In the genomic region with DNA sequence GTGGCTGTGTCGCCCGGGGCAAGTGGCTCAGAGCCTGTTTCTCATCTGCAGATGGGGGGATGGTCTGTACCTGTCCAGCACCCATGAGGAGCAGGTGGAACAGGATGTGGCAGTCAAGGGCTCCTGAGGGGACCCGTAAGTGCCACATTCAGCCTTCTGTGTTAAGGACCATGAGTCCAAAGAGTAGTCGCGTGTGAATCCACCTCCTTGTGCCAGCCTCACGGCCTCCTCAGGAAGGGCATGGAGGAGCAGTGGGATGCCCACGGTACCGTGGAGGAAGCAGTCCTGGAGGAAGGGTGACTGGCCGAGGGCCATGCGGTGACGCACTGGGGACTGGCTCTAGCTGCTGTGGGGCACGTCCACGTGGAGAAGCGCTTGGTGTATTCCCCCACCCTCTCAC, we compare ENCODE assay signal across 25 cellular contexts.
A peak's percentile ranks its signal among the peaks of the same experiment; 100 is the strongest.
DNase-seq lines count a peak whose midpoint lies in the region; ATAC-seq and TF ChIP-seq lines count a peak whose summit lies in the region.
"Had no signal": no experiment of that assay in that cellular context is flagged by ENCODE, and none has a peak within 500 bp of the region (broad histone marks: within the 10 kb centered on the region; RNA-seq: fewer than 3 reads in every experiment).

No MANE protein-coding gene starts in this region.

- no peak for TF ChIP-seq CTCF in activated CD8-positive, alpha-beta T cell treated with anti-CD3 and anti-CD28 coated beads for 36 hours (IDR thresholded peaks at IDR 0.05)
- TF ChIP-seq CTCF in left lung (IDR thresholded peaks at IDR 0.05) (no peak), thyroid gland (IDR thresholded peaks at IDR 0.05) (no peak), esophagus muscularis mucosa (IDR thresholded peaks at IDR 0.05) (no peak), osteoblast (IDR thresholded peaks at IDR 0.05; ENCODE audit: extremely low read depth, low read depth, low read length) (no peak)

- intact Hi-C loops in activated CD8-positive, alpha-beta T cell treated with anti-CD3 and anti-CD28 coated beads for 36 hours (cut with micrococcal nuclease), result no loop called here
- intact Hi-C loops in left lung (cut with DNase I) (no loop called here), thyroid gland (cut with DNase I) (no loop called here), esophagus muscularis mucosa (cut with DNase I) (no loop called here)

- H3K27ac ChIP-seq in left lung, result peak overlapping the region; percentile 48 to 68
- H3K27ac ChIP-seq in thyroid gland, result no peak overlapping the region
- H3K27ac ChIP-seq in esophagus muscularis mucosa (replicated peaks in 1 of 4), result no peak overlapping the region
- H3K27ac ChIP-seq in osteoblast (ENCODE audit: low read depth, low read length), result no peak overlapping the region
- H3K27ac ChIP-seq: tibial nerve had no signal

- H3K4me2 ChIP-seq in osteoblast (ENCODE audit: insufficient read depth, low read length), result no peak overlapping the region
- H3K4me2 ChIP-seq: SK-N-SH had no signal

- H3K4me3 ChIP-seq in left lung (no peak overlapping the region), thyroid gland (replicated peaks in 1 of 3) (no peak overlapping the region), esophagus muscularis mucosa (no peak overlapping the region), osteoblast (ENCODE audit: insufficient read depth, low read length) (no peak overlapping the region)
- H3K4me3 ChIP-seq: heart right ventricle, stomach, tibial nerve had no signal

- H3K36me3 Mint-ChIP-seq in activated CD8-positive, alpha-beta T cell treated with anti-CD3 and anti-CD28 coated beads for 36 hours (ENCODE audit: low read depth), result peaks cover 9% of the 10 kb centered on the region
- H3K36me3 Mint-ChIP-seq in activated CD8-positive, alpha-beta T cell treated with anti-CD3 and anti-CD28 coated beads, Interleukin-2, amount 10 ng/mL, durations not matched to agents 7 days and 5 days (ENCODE audit: low read depth), result peaks cover 2% of the 10 kb centered on the region

- WGBS in thyroid gland, 2 donors, result 69 to 72% methylated on average over 10 to 11 of the region's 14 CpGs
- WGBS in esophagus muscularis mucosa, result 88% methylated on average over 6 of the region's 14 CpGs

- H3K27ac Mint-ChIP-seq in activated CD8-positive, alpha-beta T cell treated with anti-CD3 and anti-CD28 coated beads for 36 hours, result peak overlapping the region; percentile 49
- no peak overlapping the region for H3K27ac Mint-ChIP-seq in activated CD8-positive, alpha-beta T cell treated with anti-CD3 and anti-CD28 coated beads, Interleukin-2, amount 10 ng/mL, durations not matched to agents 7 days and 5 days

- POLR2A ChIA-PET in activated CD8-positive, alpha-beta T cell treated with anti-CD3 and anti-CD28 coated beads for 36 hours (lab: Charles Lee), result no interaction called here
- POLR2A ChIA-PET in activated CD8-positive, alpha-beta T cell treated with anti-CD3 and anti-CD28 coated beads, Interleukin-2, amount 10 ng/mL, durations not matched to agents 7 days and 5 days (lab: Charles Lee), result no interaction called here

- no peak for TF ChIP-seq EP300 in esophagus muscularis mucosa (IDR thresholded peaks at IDR 0.05)

- H3K9me3 ChIP-seq in left lung (no peaks in the 10 kb centered on the region), thyroid gland (no peaks in the 10 kb centered on the region), esophagus muscularis mucosa (no peaks in the 10 kb centered on the region), osteoblast (ENCODE audit: low read depth, low read length) (no peaks in the 10 kb centered on the region)
- H3K9me3 ChIP-seq: heart right ventricle, SK-N-SH, stomach, tibial nerve had no signal

- H3K36me3 ChIP-seq in left lung, result no peaks in the 10 kb centered on the region
- no peaks in the 10 kb centered on the region for H3K36me3 ChIP-seq in thyroid gland
- H3K36me3 ChIP-seq in esophagus muscularis mucosa, result no peaks in the 10 kb centered on the region
- H3K36me3 ChIP-seq in osteoblast (ENCODE audit: insufficient read depth, low read length), result peaks cover 6% of the 10 kb centered on the region
- H3K36me3 ChIP-seq: heart right ventricle, tibial nerve had no signal

- peaks cover 49 to 96% of the 10 kb centered on the region in 2 donors for H3K4me1 ChIP-seq in left lung
- H3K4me1 ChIP-seq in thyroid gland, result peaks cover 13 to 49% of the 10 kb centered on the region in 2 donors
- peaks cover 28 to 46% (median 34%) of the 10 kb centered on the region in 4 donors for H3K4me1 ChIP-seq in esophagus muscularis mucosa
- peaks cover 32% of the 10 kb centered on the region for H3K4me1 ChIP-seq in osteoblast (ENCODE audit: insufficient read depth, low read length)

- TF ChIP-seq POLR2A in thyroid gland (IDR thresholded peaks at IDR 0.05) (no peak), esophagus muscularis mucosa (IDR thresholded peaks at IDR 0.05; ENCODE audit: low read depth) (no peak)

- H3K4me1 Mint-ChIP-seq in activated CD8-positive, alpha-beta T cell treated with anti-CD3 and anti-CD28 coated beads for 36 hours (ENCODE audit: low read depth), result peaks cover 82% of the 10 kb centered on the region
- peaks cover 40% of the 10 kb centered on the region for H3K4me1 Mint-ChIP-seq in activated CD8-positive, alpha-beta T cell treated with anti-CD3 and anti-CD28 coated beads, Interleukin-2, amount 10 ng/mL, durations not matched to agents 7 days and 5 days (ENCODE audit: low read depth)

- H3K79me2 ChIP-seq in osteoblast (ENCODE audit: insufficient read depth, low read length), result peaks cover 89% of the 10 kb centered on the region

- no peak for ATAC-seq in activated CD8-positive, alpha-beta T cell treated with anti-CD3 and anti-CD28 coated beads for 36 hours
- ATAC-seq in activated CD8-positive, alpha-beta T cell treated with anti-CD3 and anti-CD28 coated beads, Interleukin-2, amount 10 ng/mL, durations not matched to agents 7 days and 5 days, result no peak
- peak; percentile 77 for ATAC-seq in left lung

- no peaks in the 10 kb centered on the region for H3K9me3 Mint-ChIP-seq in activated CD8-positive, alpha-beta T cell treated with anti-CD3 and anti-CD28 coated beads for 36 hours
- H3K9me3 Mint-ChIP-seq in activated CD8-positive, alpha-beta T cell treated with anti-CD3 and anti-CD28 coated beads, Interleukin-2, amount 10 ng/mL, durations not matched to agents 7 days and 5 days (ENCODE audit: insufficient read depth), result no peaks in the 10 kb centered on the region
- H3K9me3 Mint-ChIP-seq: activated T-cell treated with anti-CD3 and anti-CD28 coated beads, Interleukin-2, amount 50 U/mL, for 24 hours; IgD-negative memory B cell had no signal

- no peaks in the 10 kb centered on the region for H3K27me3 ChIP-seq in left lung
- H3K27me3 ChIP-seq in thyroid gland, result no peaks in the 10 kb centered on the region
- H3K27me3 ChIP-seq in esophagus muscularis mucosa, result no peaks in the 10 kb centered on the region
- H3K27me3 ChIP-seq in osteoblast (ENCODE audit: insufficient read depth, low read length), result no peaks in the 10 kb centered on the region
- H3K27me3 ChIP-seq: heart right ventricle, stomach, tibial nerve had no signal

- H3K27me3 Mint-ChIP-seq in activated CD8-positive, alpha-beta T cell treated with anti-CD3 and anti-CD28 coated beads for 36 hours, result no peaks in the 10 kb centered on the region
- no peaks in the 10 kb centered on the region for H3K27me3 Mint-ChIP-seq in activated CD8-positive, alpha-beta T cell treated with anti-CD3 and anti-CD28 coated beads, Interleukin-2, amount 10 ng/mL, durations not matched to agents 7 days and 5 days (ENCODE audit: low read depth)
- H3K27me3 Mint-ChIP-seq: activated T-cell treated with anti-CD3 and anti-CD28 coated beads, Interleukin-2, amount 50 U/mL, for 24 hours; IgD-negative memory B cell had no signal

- no peak overlapping the region for H2AFZ ChIP-seq in osteoblast (ENCODE audit: low read length)

- peaks cover 63% of the 10 kb centered on the region for H4K20me1 ChIP-seq in osteoblast (ENCODE audit: insufficient read depth, low read length)

- CTCF ChIA-PET in activated CD8-positive, alpha-beta T cell treated with anti-CD3 and anti-CD28 coated beads for 36 hours (lab: Charles Lee), result interaction anchor here (1.0 kb wide), 1 partner anchor 22 kb away, joined by 4 read pairs; no protein-coding TSS in a partner anchor
- CTCF ChIA-PET in activated CD8-positive, alpha-beta T cell treated with anti-CD3 and anti-CD28 coated beads, Interleukin-2, amount 10 ng/mL, durations not matched to agents 7 days and 5 days (lab: Charles Lee), result no interaction called here

- H3K4me3 Mint-ChIP-seq in activated CD8-positive, alpha-beta T cell treated with anti-CD3 and anti-CD28 coated beads for 36 hours, result no peak overlapping the region
- no peak overlapping the region for H3K4me3 Mint-ChIP-seq in activated CD8-positive, alpha-beta T cell treated with anti-CD3 and anti-CD28 coated beads, Interleukin-2, amount 10 ng/mL, durations not matched to agents 7 days and 5 days
- H3K4me3 Mint-ChIP-seq: activated T-cell treated with anti-CD3 and anti-CD28 coated beads, Interleukin-2, amount 50 U/mL, for 24 hours had no signal

- no peak for DNase-seq in activated CD8-positive, alpha-beta T cell treated with anti-CD3 and anti-CD28 coated beads for 36 hours
- no peak for DNase-seq in activated CD8-positive, alpha-beta T cell treated with anti-CD3 and anti-CD28 coated beads, Interleukin-2, amount 10 ng/mL, durations not matched to agents 7 days and 5 days
- peak; percentile 61 for DNase-seq in NCI-H2029 treated with DMSO at 0.1 percent for 48 hours (lab: John Stamatoyannopoulos, UW)
- peak in 1 of 2 donors; percentile 73 for DNase-seq in left lung
- DNase-seq in thyroid gland, result peak; percentile 73 to 80
- DNase-seq in putamen (ENCODE audit: low spot score), result no peak
- DNase-seq in esophagus muscularis mucosa (ENCODE audit: extremely low spot score), result no peak
- no peak for DNase-seq in osteoblast (ENCODE audit: insufficient read length, low spot score, missing footprints)
- DNase-seq: activated CD4-positive, alpha-beta T cell treated with anti-CD3 and anti-CD28 coated beads for 4 hours; activated gamma-delta T cell; activated T-cell treated with anti-CD3 and anti-CD28 coated beads, Interleukin-2, amount 50 U/mL, for 24 hours; caudate nucleus; cortex of kidney; foreskin fibroblast; heart right ventricle; kidney glomerular epithelial cell; mesendoderm; NCI-H1048; NCI-H187 treated with DMSO at 0.1 percent for 48 hours; NCI-H774; SK-N-SH; stomach; T-helper 2 cell had no signal

Comparison
In these comparisons a context has a peak if more than half of its experiments do, and no peak if none do; other contexts are left out.
1. DNase-seq: peak in NCI-H2029 treated with DMSO at 0.1 percent for 48 hours (single experiment) and thyroid gland (2 of 2); none in activated CD8-positive, alpha-beta T cell treated with anti-CD3 and anti-CD28 coated beads for 36 hours (single experiment), activated CD8-positive, alpha-beta T cell treated with anti-CD3 and anti-CD28 coated beads, Interleukin-2, amount 10 ng/mL, durations not matched to agents 7 days and 5 days (single experiment), putamen (single experiment), esophagus muscularis mucosa (single experiment) and osteoblast (single experiment).
2. H3K27ac ChIP-seq: peak in left lung (2 of 2); none in thyroid gland (0 of 3), esophagus muscularis mucosa (0 of 4) and osteoblast (single experiment).